Comparison of ENCODE assay signal across 20 cellular contexts in genomic region chr13:100666124-100666523, GRCh38. TPM values are rescaled to one million over a fixed set of nuclear protein-coding genes. Genes with fewer than 3 reads are reported as not detected.
A peak's percentile ranks its signal among the peaks of the same experiment; 100 is the strongest.
DNase-seq lines count a peak whose midpoint lies in the region; TF ChIP-seq lines count a peak whose summit lies in the region.
"Had no signal": no experiment of that assay in that cellular context is flagged by ENCODE, and none has a peak within 500 bp of the region (broad histone marks: within the 10 kb centered on the region; RNA-seq: fewer than 3 reads in every experiment).

No MANE protein-coding gene starts in this region.

- H3K4me3 ChIP-seq in OCI-LY1 (ENCODE audit: low read depth, low read length, poor library complexity, severe bottlenecking) (no peak overlapping the region), fibroblast of mammary gland (ENCODE audit: control insufficient read depth, low read depth, low read length) (no peak overlapping the region)
- H3K4me3 ChIP-seq: adrenal gland, colonic mucosa, MG63, smooth muscle cell had no signal

- peaks cover 17% of the 10 kb centered on the region for H3K4me1 ChIP-seq in OCI-LY1 (ENCODE audit: insufficient read depth, low read length, severe bottlenecking)
- H3K4me1 ChIP-seq: adrenal gland, colonic mucosa, parathyroid adenoma had no signal

- H3F3A ChIP-seq in OCI-LY1 (ENCODE audit: insufficient read depth, low read length), result no peaks in the 10 kb centered on the region

- peak; percentile 60 for DNase-seq in NCI-H2107 treated with DMSO at 0.1 percent for 48 hours (lab: John Stamatoyannopoulos, UW; ENCODE audit: unreplicated experiment)
- DNase-seq in NCI-H2107 (lab: John Stamatoyannopoulos, UW), result no peak
- peak; percentile 24 for DNase-seq in fibroblast of mammary gland (ENCODE audit: low read depth)
- no peak for DNase-seq in GF-D8 (lab: John Stamatoyannopoulos, UW)
- no peak for DNase-seq in activated CD4-positive, alpha-beta T cell treated with anti-CD3 and anti-CD28 coated beads, Interleukin-2, amount 10 ng/mL, durations not matched to agents 24 days and 14 days
- no peak for DNase-seq in germinal center (ENCODE audit: low spot score)
- DNase-seq: activated CD4-positive, alpha-beta T cell treated with anti-CD3 and anti-CD28 coated beads, Interleukin-2, amount 50 U/mL, for 4 hours; activated T-cell treated with anti-CD3 and anti-CD28 coated beads, Interleukin-2, amount 50 U/mL, for 48 hours; adrenal gland; CD8-positive, alpha-beta memory T cell; colonic mucosa; erythroblast; H9; MG63; NCI-H524; stimulated activated naive B cell treated with anti-CD40 and anti-IgM and Interleukin-4, amounts not matched to agents 10 μg/mL and 1 μg/mL and 100 μg/mL, for 72 hours had no signal

- intact Hi-C loops in activated CD4-positive, alpha-beta T cell treated with anti-CD3 and anti-CD28 coated beads, Interleukin-2, amount 10 ng/mL, durations not matched to agents 24 days and 14 days (cut with micrococcal nuclease), result no loop called here

- H3K4me3 Mint-ChIP-seq in activated CD4-positive, alpha-beta T cell treated with anti-CD3 and anti-CD28 coated beads, Interleukin-2, amount 10 ng/mL, durations not matched to agents 24 days and 14 days, result no peak overlapping the region
- H3K4me3 Mint-ChIP-seq: CD8-positive, alpha-beta memory T cell; H9; stimulated activated naive B cell treated with anti-CD40 and anti-IgM and Interleukin-4, amounts not matched to agents 10 μg/mL and 1 μg/mL and 100 μg/mL, for 72 hours had no signal

- H3K4me2 ChIP-seq in OCI-LY1 (ENCODE audit: low read length), result peak overlapping the region; percentile 2; the same call in 1 of the 2 replicates
- H3K4me2 ChIP-seq: smooth muscle cell had no signal

- peaks cover 63% of the 10 kb centered on the region for H3K36me3 Mint-ChIP-seq in activated CD4-positive, alpha-beta T cell treated with anti-CD3 and anti-CD28 coated beads, Interleukin-2, amount 10 ng/mL, durations not matched to agents 24 days and 14 days (ENCODE audit: low read depth)

- H3K27ac ChIP-seq in OCI-LY1 (ENCODE audit: low read depth, low read length, poor library complexity, severe bottlenecking) (peak overlapping the region; percentile 47), temporal lobe (ENCODE audit: low read depth, low read length) (peak overlapping the region; percentile 84)
- H3K27ac ChIP-seq: adrenal gland, colonic mucosa, parathyroid adenoma had no signal

- no peaks in the 10 kb centered on the region for H3K27me3 ChIP-seq in OCI-LY1 (ENCODE audit: insufficient read depth, low read length)
- H3K27me3 ChIP-seq: adrenal gland, colonic mucosa, MG63 had no signal

- H3K36me3 ChIP-seq in OCI-LY1 (ENCODE audit: insufficient read depth, low read length), result peaks cover 88% of the 10 kb centered on the region
- H3K36me3 ChIP-seq: colonic mucosa had no signal

- no peak overlapping the region for H3K9ac ChIP-seq in OCI-LY1 (ENCODE audit: low read length)
- H3K9ac ChIP-seq: parathyroid adenoma had no signal

- no peak overlapping the region for H2AFZ ChIP-seq in OCI-LY1 (ENCODE audit: low read length)
- H2AFZ ChIP-seq: parathyroid adenoma had no signal

- H3K9me3 ChIP-seq in OCI-LY1 (ENCODE audit: low read length), result no peaks in the 10 kb centered on the region
- H3K9me3 ChIP-seq: adrenal gland, colonic mucosa, MG63 had no signal

- peaks cover 3% of the 10 kb centered on the region for H3K4me1 Mint-ChIP-seq in activated CD4-positive, alpha-beta T cell treated with anti-CD3 and anti-CD28 coated beads, Interleukin-2, amount 10 ng/mL, durations not matched to agents 24 days and 14 days
- H3K4me1 Mint-ChIP-seq: stimulated activated naive B cell treated with anti-CD40 and anti-IgM and Interleukin-4, amounts not matched to agents 10 μg/mL and 1 μg/mL and 100 μg/mL, for 72 hours had no signal

- no peaks in the 10 kb centered on the region for H3K9me3 Mint-ChIP-seq in activated CD4-positive, alpha-beta T cell treated with anti-CD3 and anti-CD28 coated beads, Interleukin-2, amount 10 ng/mL, durations not matched to agents 24 days and 14 days
- H3K9me3 Mint-ChIP-seq: CD8-positive, alpha-beta memory T cell; H9; stimulated activated naive B cell treated with anti-CD40 and anti-IgM and Interleukin-4, amounts not matched to agents 10 μg/mL and 1 μg/mL and 100 μg/mL, for 72 hours had no signal

- no peaks in the 10 kb centered on the region for H3K9me2 ChIP-seq in OCI-LY1 (ENCODE audit: low read depth, low read length)

- no peaks in the 10 kb centered on the region for H3K79me2 ChIP-seq in OCI-LY1 (ENCODE audit: insufficient read depth, low read length)
- H3K79me2 ChIP-seq: parathyroid adenoma had no signal

- TF ChIP-seq CTCF in OCI-LY1 (IDR thresholded peaks at IDR 0.05; ENCODE audit: low read length) (no peak), fibroblast of mammary gland (conservative IDR thresholded peaks at IDR 0.05; ENCODE audit: control insufficient read depth, insufficient read depth, low read depth, low read length) (no peak)

- H3K27me3 Mint-ChIP-seq in activated CD4-positive, alpha-beta T cell treated with anti-CD3 and anti-CD28 coated beads, Interleukin-2, amount 10 ng/mL, durations not matched to agents 24 days and 14 days, result no peaks in the 10 kb centered on the region
- H3K27me3 Mint-ChIP-seq: stimulated activated naive B cell treated with anti-CD40 and anti-IgM and Interleukin-4, amounts not matched to agents 10 μg/mL and 1 μg/mL and 100 μg/mL, for 72 hours had no signal

- H4K20me1 ChIP-seq in OCI-LY1 (ENCODE audit: insufficient read depth, low read length), result no peaks in the 10 kb centered on the region

- H3K27ac Mint-ChIP-seq in activated CD4-positive, alpha-beta T cell treated with anti-CD3 and anti-CD28 coated beads, Interleukin-2, amount 10 ng/mL, durations not matched to agents 24 days and 14 days, result no peak overlapping the region
- H3K27ac Mint-ChIP-seq: H9; stimulated activated naive B cell treated with anti-CD40 and anti-IgM and Interleukin-4, amounts not matched to agents 10 μg/mL and 1 μg/mL and 100 μg/mL, for 72 hours had no signal

RNA-seq across cellular contexts. Expression of gene TMTC4, which starts 8.5 kb away (rescaled TPM):
- 52.1 TPM for total RNA-seq in temporal lobe
- 22.5 and 25.3 TPM in 2 replicates for total RNA-seq in activated CD4-positive, alpha-beta T cell treated with anti-CD3 and anti-CD28 coated beads, Interleukin-2, amount 10 ng/mL, durations not matched to agents 24 days and 14 days

Comparison
In these comparisons a context has a peak if more than half of its experiments do, and no peak if none do; other contexts are left out.
1. DNase-seq: peak in NCI-H2107 treated with DMSO at 0.1 percent for 48 hours (single experiment) and fibroblast of mammary gland (single experiment); none in NCI-H2107 (single experiment), GF-D8 (single experiment), activated CD4-positive, alpha-beta T cell treated with anti-CD3 and anti-CD28 coated beads, Interleukin-2, amount 10 ng/mL, durations not matched to agents 24 days and 14 days (single experiment) and germinal center (single experiment).